1 cellular context compared by ENCODE assay signal in the genomic region with DNA sequence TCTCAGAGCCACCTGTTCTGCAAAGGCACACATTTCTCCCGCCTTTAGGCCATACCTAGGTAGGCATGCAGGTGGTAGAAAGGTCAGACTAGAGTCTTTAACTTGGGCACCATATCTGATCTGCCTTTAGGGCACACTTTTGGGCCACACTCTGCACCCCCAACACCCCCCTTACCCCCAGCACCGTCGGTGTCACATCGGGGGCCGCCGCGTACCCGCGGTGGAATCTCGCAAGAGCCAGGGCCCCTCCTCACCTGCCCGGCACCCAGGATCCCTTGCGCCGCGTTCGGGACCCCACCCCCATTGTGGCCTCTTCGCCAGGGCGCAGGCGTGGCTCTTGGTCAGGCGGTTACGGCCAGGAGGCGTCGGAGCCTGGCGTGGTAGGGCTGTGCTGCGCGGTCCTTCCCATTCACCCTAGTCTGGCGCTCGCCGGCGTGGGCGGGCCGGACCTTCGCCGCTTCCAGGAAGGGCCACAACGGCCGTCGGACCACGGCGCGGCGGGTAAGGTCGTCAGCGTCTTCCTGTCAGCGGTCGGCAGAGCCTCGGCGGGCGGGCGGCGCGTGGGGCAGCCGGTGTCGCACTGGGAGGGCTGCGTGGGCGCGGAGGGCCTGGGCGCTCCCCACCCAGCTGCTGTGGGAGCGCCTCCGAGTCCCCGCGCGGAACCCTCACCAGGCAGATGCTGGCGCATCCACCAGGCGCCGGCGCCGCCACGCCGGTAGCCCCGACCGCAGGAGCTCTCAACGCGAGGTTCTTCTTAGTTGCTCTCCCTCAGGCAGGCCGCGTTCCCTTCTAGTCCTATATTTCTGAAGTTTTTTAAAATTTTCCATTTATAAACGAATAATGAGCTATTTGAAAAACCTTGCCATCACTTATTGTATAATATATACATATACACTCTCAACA.
TF ChIP-seq lines count a peak whose summit lies in the region.

A gene (plus strand): TSS at position 341 of the 903 bp plus-strand sequence. CDS start 23,028 bp downstream, outside the sequence.

TF ChIP-seq in HepG2, 621 proteins besides CTCF, POLR2A, EP300 and RAD21 (continued from another document and continues in another):
- TF ChIP-seq, protein P1, sequence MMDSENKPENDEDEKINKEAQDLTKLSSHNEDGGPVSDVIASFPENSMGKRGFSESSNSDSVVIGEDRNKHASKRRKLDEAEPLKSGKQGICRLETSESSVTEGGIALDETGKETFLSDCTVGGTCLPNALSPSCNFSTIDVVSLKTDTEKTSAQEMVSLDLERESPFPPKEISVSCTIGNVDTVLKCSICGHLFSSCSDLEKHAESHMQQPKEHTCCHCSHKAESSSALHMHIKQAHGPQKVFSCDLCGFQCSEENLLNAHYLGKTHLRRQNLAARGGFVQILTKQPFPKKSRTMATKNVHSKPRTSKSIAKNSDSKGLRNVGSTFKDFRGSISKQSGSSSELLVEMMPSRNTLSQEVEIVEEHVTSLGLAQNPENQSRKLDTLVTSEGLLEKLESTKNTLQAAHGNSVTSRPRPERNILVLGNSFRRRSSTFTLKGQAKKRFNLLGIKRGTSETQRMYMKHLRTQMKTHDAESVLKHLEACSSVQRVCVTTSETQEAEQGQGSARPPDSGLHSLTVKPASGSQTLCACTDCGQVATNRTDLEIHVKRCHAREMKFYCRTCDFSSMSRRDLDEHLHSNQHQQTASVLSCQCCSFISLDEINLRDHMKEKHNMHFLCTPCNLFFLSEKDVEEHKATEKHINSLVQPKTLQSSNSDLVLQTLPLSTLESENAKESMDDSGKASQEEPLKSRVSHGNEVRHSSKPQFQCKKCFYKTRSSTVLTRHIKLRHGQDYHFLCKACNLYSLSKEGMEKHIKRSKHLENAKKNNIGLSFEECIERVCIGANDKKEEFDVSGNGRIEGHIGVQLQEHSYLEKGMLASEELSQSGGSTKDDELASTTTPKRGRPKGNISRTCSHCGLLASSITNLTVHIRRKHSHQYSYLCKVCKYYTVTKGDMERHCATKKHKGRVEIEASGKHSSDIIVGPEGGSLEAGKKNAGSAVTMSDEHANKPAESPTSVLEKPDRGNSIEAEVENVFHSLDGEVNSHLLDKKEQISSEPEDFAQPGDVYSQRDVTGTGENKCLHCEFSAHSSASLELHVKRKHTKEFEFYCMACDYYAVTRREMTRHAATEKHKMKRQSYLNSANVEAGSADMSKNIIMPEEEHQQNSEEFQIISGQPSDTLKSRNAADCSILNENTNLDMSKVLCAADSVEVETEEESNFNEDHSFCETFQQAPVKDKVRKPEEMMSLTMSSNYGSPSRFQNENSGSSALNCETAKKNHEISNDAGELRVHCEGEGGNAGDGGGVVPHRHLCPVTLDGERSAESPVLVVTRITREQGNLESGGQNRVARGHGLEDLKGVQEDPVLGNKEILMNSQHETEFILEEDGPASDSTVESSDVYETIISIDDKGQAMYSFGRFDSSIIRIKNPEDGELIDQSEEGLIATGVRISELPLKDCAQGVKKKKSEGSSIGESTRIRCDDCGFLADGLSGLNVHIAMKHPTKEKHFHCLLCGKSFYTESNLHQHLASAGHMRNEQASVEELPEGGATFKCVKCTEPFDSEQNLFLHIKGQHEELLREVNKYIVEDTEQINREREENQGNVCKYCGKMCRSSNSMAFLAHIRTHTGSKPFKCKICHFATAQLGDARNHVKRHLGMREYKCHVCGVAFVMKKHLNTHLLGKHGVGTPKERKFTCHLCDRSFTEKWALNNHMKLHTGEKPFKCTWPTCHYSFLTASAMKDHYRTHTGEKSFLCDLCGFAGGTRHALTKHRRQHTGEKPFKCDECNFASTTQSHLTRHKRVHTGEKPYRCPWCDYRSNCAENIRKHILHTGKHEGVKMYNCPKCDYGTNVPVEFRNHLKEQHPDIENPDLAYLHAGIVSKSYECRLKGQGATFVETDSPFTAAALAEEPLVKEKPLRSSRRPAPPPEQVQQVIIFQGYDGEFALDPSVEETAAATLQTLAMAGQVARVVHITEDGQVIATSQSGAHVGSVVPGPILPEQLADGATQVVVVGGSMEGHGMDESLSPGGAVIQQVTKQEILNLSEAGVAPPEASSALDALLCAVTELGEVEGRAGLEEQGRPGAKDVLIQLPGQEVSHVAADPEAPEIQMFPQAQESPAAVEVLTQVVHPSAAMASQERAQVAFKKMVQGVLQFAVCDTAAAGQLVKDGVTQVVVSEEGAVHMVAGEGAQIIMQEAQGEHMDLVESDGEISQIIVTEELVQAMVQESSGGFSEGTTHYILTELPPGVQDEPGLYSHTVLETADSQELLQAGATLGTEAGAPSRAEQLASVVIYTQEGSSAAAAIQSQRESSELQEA (CRISPR knock-in tag; IDR thresholded peaks at IDR 0.05; ENCODE audit: not compliant biosample characterization) = peak; percentile 98
- TF ChIP-seq, protein P2, sequence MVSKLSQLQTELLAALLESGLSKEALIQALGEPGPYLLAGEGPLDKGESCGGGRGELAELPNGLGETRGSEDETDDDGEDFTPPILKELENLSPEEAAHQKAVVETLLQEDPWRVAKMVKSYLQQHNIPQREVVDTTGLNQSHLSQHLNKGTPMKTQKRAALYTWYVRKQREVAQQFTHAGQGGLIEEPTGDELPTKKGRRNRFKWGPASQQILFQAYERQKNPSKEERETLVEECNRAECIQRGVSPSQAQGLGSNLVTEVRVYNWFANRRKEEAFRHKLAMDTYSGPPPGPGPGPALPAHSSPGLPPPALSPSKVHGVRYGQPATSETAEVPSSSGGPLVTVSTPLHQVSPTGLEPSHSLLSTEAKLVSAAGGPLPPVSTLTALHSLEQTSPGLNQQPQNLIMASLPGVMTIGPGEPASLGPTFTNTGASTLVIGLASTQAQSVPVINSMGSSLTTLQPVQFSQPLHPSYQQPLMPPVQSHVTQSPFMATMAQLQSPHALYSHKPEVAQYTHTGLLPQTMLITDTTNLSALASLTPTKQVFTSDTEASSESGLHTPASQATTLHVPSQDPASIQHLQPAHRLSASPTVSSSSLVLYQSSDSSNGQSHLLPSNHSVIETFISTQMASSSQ (IDR thresholded peaks at IDR 0.05; ENCODE audit: low read depth) = no peak; the same call in 1 of the 2 replicates
- TF ChIP-seq, protein P2 (CRISPR knock-in tag; IDR thresholded peaks at IDR 0.05; ENCODE audit: borderline replicate concordance) = peak; percentile 50; the same call in 1 of the 2 replicates
- TF ChIP-seq RFXANK (CRISPR knock-in tag; IDR thresholded peaks at IDR 0.05) = no peak
- no peak for TF ChIP-seq HMG20A (CRISPR knock-in tag; IDR thresholded peaks at IDR 0.05; ENCODE audit: borderline replicate concordance)
- 0 out of 2 replicates have a peak, but pooled peaks have one; percentile 26 for TF ChIP-seq ZNF7 (CRISPR knock-in tag; IDR thresholded peaks at IDR 0.05)
- TF ChIP-seq, protein P3, sequence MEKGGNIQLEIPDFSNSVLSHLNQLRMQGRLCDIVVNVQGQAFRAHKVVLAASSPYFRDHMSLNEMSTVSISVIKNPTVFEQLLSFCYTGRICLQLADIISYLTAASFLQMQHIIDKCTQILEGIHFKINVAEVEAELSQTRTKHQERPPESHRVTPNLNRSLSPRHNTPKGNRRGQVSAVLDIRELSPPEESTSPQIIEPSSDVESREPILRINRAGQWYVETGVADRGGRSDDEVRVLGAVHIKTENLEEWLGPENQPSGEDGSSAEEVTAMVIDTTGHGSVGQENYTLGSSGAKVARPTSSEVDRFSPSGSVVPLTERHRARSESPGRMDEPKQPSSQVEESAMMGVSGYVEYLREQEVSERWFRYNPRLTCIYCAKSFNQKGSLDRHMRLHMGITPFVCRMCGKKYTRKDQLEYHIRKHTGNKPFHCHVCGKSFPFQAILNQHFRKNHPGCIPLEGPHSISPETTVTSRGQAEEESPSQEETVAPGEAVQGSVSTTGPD (CRISPR knock-in tag; IDR thresholded peaks at IDR 0.05) = peak; percentile 54; the same call in 1 of the 2 replicates
- TF ChIP-seq STAT5B (CRISPR knock-in tag; IDR thresholded peaks at IDR 0.05) = no peak; the same call in 1 of the 2 replicates
- TF ChIP-seq SMAD9 (CRISPR knock-in tag; IDR thresholded peaks at IDR 0.05) = no peak
- peak; percentile 90 for TF ChIP-seq RBFOX2 (IDR thresholded peaks at IDR 0.05; ENCODE audit: low read depth, low read length)
- peak; percentile 63; the same call in 1 of the 2 replicates for TF ChIP-seq RXRA (CRISPR knock-in tag; IDR thresholded peaks at IDR 0.05)
- TF ChIP-seq ZBTB20 (CRISPR knock-in tag; IDR thresholded peaks at IDR 0.05; ENCODE audit: borderline replicate concordance, low read depth) = peak; percentile 62; the same call in 1 of the 2 replicates
- peak; percentile 42; the same call in 1 of the 2 replicates for TF ChIP-seq NR1H2 (CRISPR knock-in tag; IDR thresholded peaks at IDR 0.05; ENCODE audit: borderline replicate concordance, low read depth)
- TF ChIP-seq STAG1 (CRISPR knock-in tag; IDR thresholded peaks at IDR 0.05) = peak; percentile 28; the same call in 1 of the 2 replicates
- TF ChIP-seq FIP1L1 (IDR thresholded peaks at IDR 0.05; ENCODE audit: borderline replicate concordance, insufficient read depth, low read depth, low read length) = no peak
- peak; percentile 74 for TF ChIP-seq PITX1 (CRISPR knock-in tag; IDR thresholded peaks at IDR 0.05)
- TF ChIP-seq GPN1 (CRISPR knock-in tag; IDR thresholded peaks at IDR 0.05; ENCODE audit: borderline replicate concordance) = peak; percentile 46; the same call in 1 of the 2 replicates
- TF ChIP-seq WIZ (CRISPR knock-in tag; IDR thresholded peaks at IDR 0.05) = peak; percentile 92
- TF ChIP-seq, protein P4, sequence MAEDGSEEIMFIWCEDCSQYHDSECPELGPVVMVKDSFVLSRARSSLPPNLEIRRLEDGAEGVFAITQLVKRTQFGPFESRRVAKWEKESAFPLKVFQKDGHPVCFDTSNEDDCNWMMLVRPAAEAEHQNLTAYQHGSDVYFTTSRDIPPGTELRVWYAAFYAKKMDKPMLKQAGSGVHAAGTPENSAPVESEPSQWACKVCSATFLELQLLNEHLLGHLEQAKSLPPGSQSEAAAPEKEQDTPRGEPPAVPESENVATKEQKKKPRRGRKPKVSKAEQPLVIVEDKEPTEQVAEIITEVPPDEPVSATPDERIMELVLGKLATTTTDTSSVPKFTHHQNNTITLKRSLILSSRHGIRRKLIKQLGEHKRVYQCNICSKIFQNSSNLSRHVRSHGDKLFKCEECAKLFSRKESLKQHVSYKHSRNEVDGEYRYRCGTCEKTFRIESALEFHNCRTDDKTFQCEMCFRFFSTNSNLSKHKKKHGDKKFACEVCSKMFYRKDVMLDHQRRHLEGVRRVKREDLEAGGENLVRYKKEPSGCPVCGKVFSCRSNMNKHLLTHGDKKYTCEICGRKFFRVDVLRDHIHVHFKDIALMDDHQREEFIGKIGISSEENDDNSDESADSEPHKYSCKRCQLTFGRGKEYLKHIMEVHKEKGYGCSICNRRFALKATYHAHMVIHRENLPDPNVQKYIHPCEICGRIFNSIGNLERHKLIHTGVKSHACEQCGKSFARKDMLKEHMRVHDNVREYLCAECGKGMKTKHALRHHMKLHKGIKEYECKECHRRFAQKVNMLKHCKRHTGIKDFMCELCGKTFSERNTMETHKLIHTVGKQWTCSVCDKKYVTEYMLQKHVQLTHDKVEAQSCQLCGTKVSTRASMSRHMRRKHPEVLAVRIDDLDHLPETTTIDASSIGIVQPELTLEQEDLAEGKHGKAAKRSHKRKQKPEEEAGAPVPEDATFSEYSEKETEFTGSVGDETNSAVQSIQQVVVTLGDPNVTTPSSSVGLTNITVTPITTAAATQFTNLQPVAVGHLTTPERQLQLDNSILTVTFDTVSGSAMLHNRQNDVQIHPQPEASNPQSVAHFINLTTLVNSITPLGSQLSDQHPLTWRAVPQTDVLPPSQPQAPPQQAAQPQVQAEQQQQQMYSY (CRISPR knock-in tag; IDR thresholded peaks at IDR 0.05) = 0 out of 2 replicates have a peak, but pooled peaks have one; percentile 65
- TF ChIP-seq, protein P5, sequence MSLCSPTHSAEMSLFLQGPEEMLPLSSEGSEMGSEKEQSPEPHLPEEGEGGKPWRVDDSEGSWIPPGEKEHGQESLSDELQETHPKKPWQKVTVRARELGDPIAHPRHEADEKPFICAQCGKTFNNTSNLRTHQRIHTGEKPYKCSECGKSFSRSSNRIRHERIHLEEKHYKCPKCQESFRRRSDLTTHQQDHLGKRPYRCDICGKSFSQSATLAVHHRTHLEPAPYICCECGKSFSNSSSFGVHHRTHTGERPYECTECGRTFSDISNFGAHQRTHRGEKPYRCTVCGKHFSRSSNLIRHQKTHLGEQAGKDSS (CRISPR knock-in tag; IDR thresholded peaks at IDR 0.05; ENCODE audit: borderline replicate concordance, low read depth) = peak; percentile 86; the same call in 1 of the 2 replicates
- TF ChIP-seq JUN (CRISPR knock-in tag; IDR thresholded peaks at IDR 0.05) = no peak; the same call in 1 of the 2 replicates
- TF ChIP-seq FOXP1 (IDR thresholded peaks at IDR 0.05) = no peak
- peak; percentile 26; the same call in 1 of the 2 replicates for TF ChIP-seq FOXP1 (CRISPR knock-in tag; IDR thresholded peaks at IDR 0.05)
- TF ChIP-seq, protein P6, sequence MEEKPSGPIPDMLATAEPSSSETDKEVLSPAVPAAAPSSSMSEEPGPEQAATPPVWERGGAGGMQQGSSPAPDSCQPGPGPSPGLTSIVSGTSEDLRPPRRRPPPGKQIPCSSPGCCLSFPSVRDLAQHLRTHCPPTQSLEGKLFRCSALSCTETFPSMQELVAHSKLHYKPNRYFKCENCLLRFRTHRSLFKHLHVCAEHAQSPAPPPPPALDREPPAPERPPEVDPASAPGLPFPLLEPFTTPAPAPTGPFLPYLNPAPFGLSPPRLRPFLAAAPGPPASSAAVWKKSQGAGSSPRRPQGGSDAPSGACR (CRISPR knock-in tag; IDR thresholded peaks at IDR 0.05) = peak; percentile 89; the same call in 1 of the 2 replicates
- peak; percentile 88 for TF ChIP-seq HNRNPK (IDR thresholded peaks at IDR 0.05; ENCODE audit: low read depth, low read length, poor library complexity, severe bottlenecking)
